ENCODE assay signal across 17 cellular contexts in genomic region chrX:150880808-150881165, GRCh38. TPM values are rescaled to one million over a fixed set of nuclear protein-coding genes. Genes with fewer than 3 reads are reported as not detected.
A peak's percentile ranks its signal among the peaks of the same experiment; 100 is the strongest.
DNase-seq lines count a peak whose midpoint lies in the region; ATAC-seq and TF ChIP-seq lines count a peak whose summit lies in the region.
"Had no signal": no experiment of that assay in that cellular context is flagged by ENCODE, and none has a peak within 500 bp of the region (broad histone marks: within the 10 kb centered on the region; RNA-seq: fewer than 3 reads in every experiment).

No MANE protein-coding gene starts in this region.

- no peak for TF ChIP-seq POLR2A in body of pancreas (IDR thresholded peaks at IDR 0.05)

- H3K4me1 ChIP-seq in CD4-positive, CD25-positive, alpha-beta regulatory T cell (ENCODE audit: control insufficient read depth, insufficient read depth, low read length, poor library complexity, severe bottlenecking): peaks cover 5% of the 10 kb centered on the region
- no peaks in the 10 kb centered on the region for H3K4me1 ChIP-seq in body of pancreas
- H3K4me1 ChIP-seq: BLaER1 treated with 17β-estradiol and CSF1 and Interleukin-3, amounts not matched to agents 10 nM and 100 nM; suprapubic skin had no signal

- H3K27me3 ChIP-seq in CD4-positive, CD25-positive, alpha-beta regulatory T cell (ENCODE audit: control insufficient read depth, insufficient read depth, low read length): no peaks in the 10 kb centered on the region
- no peaks in the 10 kb centered on the region for H3K27me3 ChIP-seq in body of pancreas
- H3K27me3 ChIP-seq: BLaER1 treated with 17β-estradiol and CSF1 and Interleukin-3, amounts not matched to agents 10 nM and 100 nM; MG63; suprapubic skin had no signal

- H3K4me3 Mint-ChIP-seq in CD4-positive, CD25-positive, alpha-beta regulatory T cell: peak overlapping the region in 1 of 4 donors; percentile 61
- no peak overlapping the region for H3K4me3 Mint-ChIP-seq in activated T-helper 2 cell treated with anti-CD3 and anti-CD28 coated beads, Interferon-gamma antibody, Interleukin-2, Interleukin-4, amounts not matched to agents 10 μg/mL and 5 μg/mL and 100 μg/mL, durations not matched to agents 14 hours and 24 hours and 36 hours (ENCODE audit: low read depth)

- no peaks in the 10 kb centered on the region for H3K27me3 Mint-ChIP-seq in CD4-positive, CD25-positive, alpha-beta regulatory T cell
- no peaks in the 10 kb centered on the region for H3K27me3 Mint-ChIP-seq in activated T-helper 2 cell treated with anti-CD3 and anti-CD28 coated beads, Interferon-gamma antibody, Interleukin-2, Interleukin-4, amounts not matched to agents 10 μg/mL and 5 μg/mL and 100 μg/mL, durations not matched to agents 14 hours and 24 hours and 36 hours (ENCODE audit: low read depth)

- no peaks in the 10 kb centered on the region for H3K36me3 Mint-ChIP-seq in CD4-positive, CD25-positive, alpha-beta regulatory T cell
- peaks cover 6% of the 10 kb centered on the region for H3K36me3 Mint-ChIP-seq in activated T-helper 2 cell treated with anti-CD3 and anti-CD28 coated beads, Interferon-gamma antibody, Interleukin-2, Interleukin-4, amounts not matched to agents 10 μg/mL and 5 μg/mL and 100 μg/mL, durations not matched to agents 14 hours and 24 hours and 36 hours (ENCODE audit: low read depth)

- H3K9me3 Mint-ChIP-seq in CD4-positive, CD25-positive, alpha-beta regulatory T cell: no peaks in the 10 kb centered on the region
- H3K9me3 Mint-ChIP-seq in activated T-helper 2 cell treated with anti-CD3 and anti-CD28 coated beads, Interferon-gamma antibody, Interleukin-2, Interleukin-4, amounts not matched to agents 10 μg/mL and 5 μg/mL and 100 μg/mL, durations not matched to agents 14 hours and 24 hours and 36 hours: peaks cover 18% of the 10 kb centered on the region

- WGBS in body of pancreas, 2 donors: 91 to 100% methylated on average over 2 of the region's 2 CpGs

- H3K9me3 ChIP-seq in CD4-positive, CD25-positive, alpha-beta regulatory T cell (ENCODE audit: control insufficient read depth in 2 of 2, low read length in 2 of 2): no peaks in the 10 kb centered on the region
- H3K9me3 ChIP-seq in body of pancreas: no peaks in the 10 kb centered on the region
- H3K9me3 ChIP-seq: MG63, suprapubic skin had no signal

- intact Hi-C loops in activated T-helper 2 cell treated with anti-CD3 and anti-CD28 coated beads, Interferon-gamma antibody, Interleukin-2, Interleukin-4, amounts not matched to agents 10 μg/mL and 5 μg/mL and 100 μg/mL, durations not matched to agents 14 hours and 24 hours and 36 hours (cut with micrococcal nuclease): loop anchor here (1.0 kb wide), 1 partner anchor 18 kb away; the partner anchor contains the start of gene CD99L2
- intact Hi-C loops in body of pancreas (cut with DNase I): no loop called here

- H3K27ac ChIP-seq in CD4-positive, CD25-positive, alpha-beta regulatory T cell (ENCODE audit: insufficient read depth, low read length, poor library complexity, severe bottlenecking): peak overlapping the region; percentile 33
- no peak overlapping the region for H3K27ac ChIP-seq in body of pancreas
- H3K27ac ChIP-seq: BLaER1 treated with 17β-estradiol and CSF1 and Interleukin-3, amounts not matched to agents 10 nM and 100 nM; suprapubic skin had no signal

- ATAC-seq in CD4-positive, CD25-positive, alpha-beta regulatory T cell (ENCODE audit: low read depth in 2 of 2): peak; percentile 79 to 86
- ATAC-seq in GM18498 (IDR thresholded peaks at IDR 0.05; ENCODE audit: unreplicated experiment): peak; percentile 22
- ATAC-seq in HG02798 (IDR thresholded peaks at IDR 0.05; ENCODE audit: poor library complexity, unreplicated experiment): peak; percentile 15
- no peak for ATAC-seq in GM19467 (IDR thresholded peaks at IDR 0.05; ENCODE audit: unreplicated experiment)
- ATAC-seq in body of pancreas: no peak

- H3K4me3 ChIP-seq in CD4-positive, CD25-positive, alpha-beta regulatory T cell (ENCODE audit: low read depth, low read length): no peak overlapping the region
- H3K4me3 ChIP-seq in body of pancreas: no peak overlapping the region
- H3K4me3 ChIP-seq: BLaER1 treated with 17β-estradiol and CSF1 and Interleukin-3, amounts not matched to agents 10 nM and 100 nM; MG63; smooth muscle cell; suprapubic skin had no signal

- no peaks in the 10 kb centered on the region for H3K36me3 ChIP-seq in CD4-positive, CD25-positive, alpha-beta regulatory T cell (ENCODE audit: control insufficient read depth, insufficient read depth, low read length)
- H3K36me3 ChIP-seq in body of pancreas (replicated peaks in 1 of 2; ENCODE audit: insufficient read depth in 1 of 2, low read depth in 2 of 2): no peaks in the 10 kb centered on the region
- H3K36me3 ChIP-seq: MG63, suprapubic skin had no signal

- peak overlapping the region in 2 of 3 donors; percentile 59 to 77 for H3K27ac Mint-ChIP-seq in CD4-positive, CD25-positive, alpha-beta regulatory T cell
- H3K27ac Mint-ChIP-seq in activated T-helper 2 cell treated with anti-CD3 and anti-CD28 coated beads, Interferon-gamma antibody, Interleukin-2, Interleukin-4, amounts not matched to agents 10 μg/mL and 5 μg/mL and 100 μg/mL, durations not matched to agents 14 hours and 24 hours and 36 hours: peak overlapping the region; percentile 30

- DNase-seq in CD4-positive, CD25-positive, alpha-beta regulatory T cell: peak in 1 of 3 donors; percentile 83
- DNase-seq in activated T-helper 2 cell treated with anti-CD3 and anti-CD28 coated beads, Interferon-gamma antibody, Interleukin-2, Interleukin-4, amounts not matched to agents 10 μg/mL and 5 μg/mL and 100 μg/mL, durations not matched to agents 14 hours and 24 hours and 36 hours (ENCODE audit: low spot score): no peak
- DNase-seq in NCI-H345 (lab: John Stamatoyannopoulos, UW): no peak
- no peak for DNase-seq in body of pancreas
- no peak for DNase-seq in NOMO-1 treated with DMSO at 0.1 percent for 48 hours (lab: John Stamatoyannopoulos, UW; ENCODE audit: unreplicated experiment)
- DNase-seq: activated CD4-positive, alpha-beta T cell treated with anti-CD3 and anti-CD28 coated beads for 48 hours; amniotic stem cell; cortex of kidney; MG63; NCI-H2171; SW 1271 had no signal

- H3K4me1 Mint-ChIP-seq in CD4-positive, CD25-positive, alpha-beta regulatory T cell: peaks cover 12 to 34% (median 26%) of the 10 kb centered on the region in 4 donors
- peaks cover 17% of the 10 kb centered on the region for H3K4me1 Mint-ChIP-seq in activated T-helper 2 cell treated with anti-CD3 and anti-CD28 coated beads, Interferon-gamma antibody, Interleukin-2, Interleukin-4, amounts not matched to agents 10 μg/mL and 5 μg/mL and 100 μg/mL, durations not matched to agents 14 hours and 24 hours and 36 hours (ENCODE audit: low read depth)

- TF ChIP-seq CTCF in body of pancreas (IDR thresholded peaks at IDR 0.05): no peak

RNA-seq across cellular contexts. Expression of gene CD99L2, which starts 17.7 kb away (rescaled TPM):
- total RNA-seq in CD4-positive, CD25-positive, alpha-beta regulatory T cell: 14.3 TPM
- polyA plus RNA-seq in CD4-positive, CD25-positive, alpha-beta regulatory T cell: 10 to 100 TPM; 14.4 to 18.6 (median 15.1) TPM
- 9.8 and 12.0 TPM in 2 replicates for total RNA-seq in activated T-helper 2 cell treated with anti-CD3 and anti-CD28 coated beads, Interferon-gamma antibody, Interleukin-2, Interleukin-4, amounts not matched to agents 10 μg/mL and 5 μg/mL and 100 μg/mL, durations not matched to agents 14 hours and 24 hours and 36 hours
- total RNA-seq in body of pancreas: 10 to 100 TPM; 22.1 to 28.7 TPM

Comparison
In these comparisons a context has a peak if more than half of its experiments do, and no peak if none do; other contexts are left out.
1. ATAC-seq: peak in CD4-positive, CD25-positive, alpha-beta regulatory T cell (2 of 2), GM18498 (single experiment) and HG02798 (single experiment); none in GM19467 (single experiment) and body of pancreas (single experiment).